30 cellular contexts compared by ENCODE assay signal in the genomic region with DNA sequence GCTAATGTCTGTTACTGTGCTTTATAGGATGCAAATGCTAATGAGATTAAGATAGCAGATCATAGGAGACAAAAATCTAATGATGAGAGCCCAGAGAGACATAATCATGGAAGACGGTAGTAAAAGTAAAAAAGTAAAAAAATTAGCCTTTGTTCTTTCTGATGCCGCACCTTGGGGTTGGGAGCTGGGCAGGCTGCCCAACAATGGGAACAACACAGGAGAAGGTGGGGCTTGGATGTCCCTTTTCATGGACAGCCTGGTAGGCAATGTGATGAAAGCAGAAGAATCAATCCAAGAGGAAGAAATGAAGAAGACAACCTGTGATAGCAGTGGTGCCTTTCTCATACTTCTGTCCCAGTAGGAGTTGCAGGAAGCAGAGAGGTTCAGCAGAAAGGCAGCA.
"Had no signal": no experiment of that assay in that cellular context is flagged by ENCODE, and none has a peak within 500 bp of the region (broad histone marks: within the 10 kb centered on the region; RNA-seq: fewer than 3 reads in every experiment).

No MANE protein-coding gene starts in this region.

- H3K27ac ChIP-seq: ascending aorta, cardiac muscle cell, coronary artery, dorsolateral prefrontal cortex, gastrocnemius medialis, neural progenitor cell, parathyroid adenoma, psoas muscle, sigmoid colon, tibial nerve had no signal

- H3K27me3 ChIP-seq: ascending aorta, cardiac muscle cell, dorsolateral prefrontal cortex, gastrocnemius medialis, neural progenitor cell, sigmoid colon, tibial nerve had no signal

- H3K27me3 Mint-ChIP-seq: activated CD4-positive, alpha-beta T cell treated with anti-CD3 and anti-CD28 coated beads for 36 hours; brain had no signal

- ATAC-seq: activated CD4-positive, alpha-beta T cell treated with anti-CD3 and anti-CD28 coated beads for 36 hours; activated naive CD4-positive, alpha-beta T cell treated with anti-CD3 and anti-CD28 coated beads, Interleukin-2, amount 50 U/mL, for 72 hours; gastrocnemius medialis; left ventricle myocardium superior; natural killer cell; psoas muscle had no signal

- H3K79me2 ChIP-seq: parathyroid adenoma had no signal

- H3K9me3 ChIP-seq: ascending aorta, gastrocnemius medialis, psoas muscle, sigmoid colon, tibial nerve had no signal

- H3K4me1 Mint-ChIP-seq: activated CD4-positive, alpha-beta T cell treated with anti-CD3 and anti-CD28 coated beads for 36 hours; brain; neural progenitor cell had no signal

- H2AFZ ChIP-seq: neural progenitor cell, parathyroid adenoma had no signal

- H3K27ac Mint-ChIP-seq: activated CD4-positive, alpha-beta T cell treated with anti-CD3 and anti-CD28 coated beads for 36 hours; activated T-helper 1 cell treated with anti-CD3 and anti-CD28 coated beads, Interleukin-12 subunit alpha, Interleukin-12 subunit beta, Interleukin-2, Interleukin-4 antibody, amounts not matched to agents 30 ng/mL and 10 ng/mL and 1 ng/mL, durations not matched to agents 14 hours and 24 hours and 36 hours; brain; natural killer cell; neural progenitor cell; T-helper 2 cell treated with Interferon-gamma antibody and Interleukin-4, amounts not matched to agents 5 μg/mL and 100 μg/mL, for 36 hours had no signal

- DNase-seq: activated CD4-positive, alpha-beta T cell treated with anti-CD3 and anti-CD28 coated beads for 36 hours; activated CD4-positive, alpha-beta T cell treated with anti-CD3 and anti-CD28 coated beads, Interleukin-2, amount 50 U/mL, for 4 hours; activated CD4-positive, CD25-positive, alpha-beta regulatory T cell; activated effector memory CD4-positive, alpha-beta T cell treated with anti-CD3 and anti-CD28 coated beads, Interleukin-2, amount 50 U/mL, for 16 hours; activated T-cell treated with anti-CD3 and anti-CD28 coated beads for 4 hours; dorsolateral prefrontal cortex; effector memory CD4-positive, alpha-beta T cell; gastrocnemius medialis; glutamatergic neuron; islet precursor cell; left ventricle myocardium superior; natural killer cell; occipital lobe; psoas muscle; sigmoid colon; small intestine; stimulated activated CD4-positive, alpha-beta T cell treated with anti-CD3 and anti-CD28 coated beads, Interleukin-1b, Interleukin-23, amount 100 ng/mL, for 48 hours; stimulated activated CD4-positive, alpha-beta T cell treated with anti-CD3 and anti-CD28 coated beads, Interleukin-4, amount 100 ng/mL, for 4 hours; stimulated activated CD8-positive, alpha-beta memory T cell treated with anti-CD3 and anti-CD28 coated beads, Interleukin-4, amount 100 ng/mL, for 48 hours; stimulated activated naive CD4-positive, alpha-beta T cell had no signal

- H3K4me3 Mint-ChIP-seq: activated CD4-positive, alpha-beta T cell treated with anti-CD3 and anti-CD28 coated beads for 36 hours; activated T-helper 1 cell treated with anti-CD3 and anti-CD28 coated beads, Interleukin-12 subunit alpha, Interleukin-12 subunit beta, Interleukin-2, Interleukin-4 antibody, amounts not matched to agents 30 ng/mL and 10 ng/mL and 1 ng/mL, durations not matched to agents 14 hours and 24 hours and 36 hours; brain; natural killer cell; neural progenitor cell; T-helper 2 cell treated with Interferon-gamma antibody and Interleukin-4, amounts not matched to agents 5 μg/mL and 100 μg/mL, for 36 hours had no signal

- H3K4me3 ChIP-seq: ascending aorta, cardiac muscle cell, coronary artery, dorsolateral prefrontal cortex, gastrocnemius medialis, neural progenitor cell, psoas muscle, sigmoid colon, tibial nerve had no signal

- H3K9me3 Mint-ChIP-seq: activated naive CD4-positive, alpha-beta T cell treated with anti-CD3 and anti-CD28 coated beads, Interleukin-2, amount 50 U/mL, for 72 hours; activated T-helper 1 cell treated with anti-CD3 and anti-CD28 coated beads, Interleukin-12 subunit alpha, Interleukin-12 subunit beta, Interleukin-2, Interleukin-4 antibody, amounts not matched to agents 30 ng/mL and 10 ng/mL and 1 ng/mL, durations not matched to agents 14 hours and 24 hours and 36 hours; brain; natural killer cell; neural progenitor cell; T-helper 2 cell treated with Interferon-gamma antibody and Interleukin-4, amounts not matched to agents 5 μg/mL and 100 μg/mL, for 36 hours had no signal

- H3K36me3 ChIP-seq: neural progenitor cell had no signal

- H3K4me2 ChIP-seq: neural progenitor cell had no signal

- H3K4me1 ChIP-seq: ascending aorta, gastrocnemius medialis, neural progenitor cell, parathyroid adenoma, psoas muscle, sigmoid colon, tibial nerve had no signal
